ENCODE assay signal across 8 cellular contexts in the genomic region with DNA sequence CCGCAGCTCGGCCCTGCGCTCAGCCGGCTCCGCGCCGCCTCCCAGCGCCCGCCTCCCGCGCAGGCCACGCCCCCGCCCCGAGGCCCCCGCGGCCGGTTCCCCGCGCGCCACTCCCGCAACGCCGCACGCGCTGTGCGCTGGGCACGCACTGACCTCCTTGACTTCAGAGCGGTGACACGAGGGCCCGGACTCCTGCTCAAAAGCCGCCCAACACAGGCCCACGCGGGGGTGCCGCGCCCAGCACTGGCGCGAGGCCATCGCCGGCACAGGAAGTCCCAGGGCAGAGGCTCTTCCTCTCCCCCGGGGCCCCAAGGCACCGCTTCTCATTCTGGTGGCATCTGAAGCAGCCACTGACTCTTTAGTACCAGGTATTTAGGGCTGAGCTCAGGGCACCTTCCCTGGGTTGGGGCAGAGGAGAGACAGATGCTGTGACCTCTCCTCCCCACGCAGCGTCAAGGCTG. TPM values are rescaled to one million over a fixed set of nuclear protein-coding genes. Genes with fewer than 3 reads are reported as not detected.
DNase-seq lines count a peak whose midpoint lies in the region; ATAC-seq and TF ChIP-seq lines count a peak whose summit lies in the region.

No MANE protein-coding gene starts in this region.

- no peaks in the 10 kb centered on the region for H3K27me3 Mint-ChIP-seq in activated naive CD8-positive, alpha-beta T cell treated with anti-CD3 and anti-CD28 coated beads, Interleukin-2, amount 10 ng/mL, durations not matched to agents 7 days and 5 days

- peaks cover 46% of the 10 kb centered on the region for H3K4me1 Mint-ChIP-seq in activated naive CD8-positive, alpha-beta T cell treated with anti-CD3 and anti-CD28 coated beads, Interleukin-2, amount 10 ng/mL, durations not matched to agents 7 days and 5 days

- peak overlapping the region; percentile 81 for H3K4me3 Mint-ChIP-seq in activated naive CD8-positive, alpha-beta T cell treated with anti-CD3 and anti-CD28 coated beads, Interleukin-2, amount 10 ng/mL, durations not matched to agents 7 days and 5 days

- intact Hi-C loops in left cardiac atrium (cut with DNase I) = loop anchor here in 1 of 2 donors (5.0 kb wide), 1 partner anchor 34 kb away; no protein-coding TSS in a partner anchor
- intact Hi-C loops in psoas muscle (cut with DNase I) = loop anchor here in 1 of 2 donors (2.0 kb wide), 1 partner anchor 33 kb away; no protein-coding TSS in a partner anchor

- H3K27me3 ChIP-seq in psoas muscle (ENCODE audit: insufficient read depth in 3 of 3, low read length in 2 of 3) = no peaks in the 10 kb centered on the region

- H3K9me3 ChIP-seq in SK-N-MC (ENCODE audit: low read depth, low read length) (no peaks in the 10 kb centered on the region), psoas muscle (no peaks in the 10 kb centered on the region)

- peak; percentile 45 for ATAC-seq in GM19025 (IDR thresholded peaks at IDR 0.05; ENCODE audit: low read depth, unreplicated experiment)
- ATAC-seq in HG03439 (IDR thresholded peaks at IDR 0.05; ENCODE audit: unreplicated experiment) = peak; percentile 46
- ATAC-seq in activated naive CD8-positive, alpha-beta T cell treated with anti-CD3 and anti-CD28 coated beads, Interleukin-2, amount 10 ng/mL, durations not matched to agents 7 days and 5 days (ENCODE audit: low read depth) = peak; percentile 69
- ATAC-seq in left cardiac atrium = peak; percentile 40
- ATAC-seq in psoas muscle = peak; percentile 7 to 46 (median 30)

- H3K27ac ChIP-seq in SK-N-MC (peak overlapping the region; percentile 48), psoas muscle (peak overlapping the region; percentile 91)

- TF ChIP-seq CTCF in AG09309 (IDR thresholded peaks at IDR 0.05; ENCODE audit: control insufficient read depth, insufficient read depth, low read depth, low read length, missing control alignments) (no peak), psoas muscle (IDR thresholded peaks at IDR 0.05) (no peak)

- H3K36me3 ChIP-seq in SK-N-MC (ENCODE audit: insufficient read depth, low read length) = no peaks in the 10 kb centered on the region
- no peaks in the 10 kb centered on the region for H3K36me3 ChIP-seq in psoas muscle (ENCODE audit: insufficient read depth in 1 of 2, low read depth in 1 of 2)

- H3K36me3 Mint-ChIP-seq in activated naive CD8-positive, alpha-beta T cell treated with anti-CD3 and anti-CD28 coated beads, Interleukin-2, amount 10 ng/mL, durations not matched to agents 7 days and 5 days = peaks cover 15% of the 10 kb centered on the region

- DNase-seq in AG09309 (ENCODE audit: low read depth) (no peak), SK-N-MC (ENCODE audit: low read depth, low spot score) (no peak), left cardiac atrium (peak; percentile 74), psoas muscle (peak; percentile 77 to 91), DMS114 treated with DMSO at 0.1 percent for 48 hours (lab: John Stamatoyannopoulos, UW; ENCODE audit: unreplicated experiment) (no peak)
- peak; percentile 85 for DNase-seq in activated naive CD8-positive, alpha-beta T cell treated with anti-CD3 and anti-CD28 coated beads, Interleukin-2, amount 10 ng/mL, durations not matched to agents 7 days and 5 days

- H3K9me3 Mint-ChIP-seq in activated naive CD8-positive, alpha-beta T cell treated with anti-CD3 and anti-CD28 coated beads, Interleukin-2, amount 10 ng/mL, durations not matched to agents 7 days and 5 days = no peaks in the 10 kb centered on the region

- peaks cover 74% of the 10 kb centered on the region for H3K4me1 ChIP-seq in psoas muscle

- peak overlapping the region; percentile 71 for H3K9ac ChIP-seq in SK-N-MC (ENCODE audit: insufficient read length)

- H3K4me3 ChIP-seq in AG09309 (ENCODE audit: control insufficient read depth, low read depth, low read length) (peak overlapping the region; percentile 75), SK-N-MC (peak overlapping the region; percentile 82), psoas muscle (peak overlapping the region; percentile 82)

- peak overlapping the region; percentile 83 for H3K27ac Mint-ChIP-seq in activated naive CD8-positive, alpha-beta T cell treated with anti-CD3 and anti-CD28 coated beads, Interleukin-2, amount 10 ng/mL, durations not matched to agents 7 days and 5 days

- WGBS in psoas muscle, 3 donors = 0 to 1% (median 0%) methylated on average over 27 to 43 of the region's 43 CpGs

- POLR2A ChIA-PET in activated naive CD8-positive, alpha-beta T cell treated with anti-CD3 and anti-CD28 coated beads, Interleukin-2, amount 10 ng/mL, durations not matched to agents 7 days and 5 days (lab: Charles Lee) = interaction anchor here (0.5 to 10.0 kb wide), 8 partner anchors 11 to 143 kb away, joined by 3 to 172 read pairs (median 3); partner anchors contain the start of gene TNK2

RNA-seq across cellular contexts. Expression of gene TNK2, which starts 12.4 kb away (rescaled TPM):
- 100 to 1,000 TPM; 136 to 166 TPM for total RNA-seq in activated naive CD8-positive, alpha-beta T cell treated with anti-CD3 and anti-CD28 coated beads, Interleukin-2, amount 10 ng/mL, durations not matched to agents 7 days and 5 days
- total RNA-seq in left cardiac atrium (10 to 100 TPM; 47.6 to 50.4 TPM), psoas muscle (100 to 1,000 TPM in 1 of 4 donors, 10 to 100 TPM in 3; 41.7 to 322 (median 77.6) TPM)
- 10 to 100 TPM; 37.1 to 67.1 (median 52.2) TPM for polyA plus RNA-seq in psoas muscle

Comparison
In these comparisons a context has a peak if more than half of its experiments do, and no peak if none do; other contexts are left out.
1. DNase-seq: peak in activated naive CD8-positive, alpha-beta T cell treated with anti-CD3 and anti-CD28 coated beads, Interleukin-2, amount 10 ng/mL, durations not matched to agents 7 days and 5 days (single experiment), left cardiac atrium (single experiment) and psoas muscle (2 of 2); none in AG09309 (single experiment), SK-N-MC (single experiment) and DMS114 treated with DMSO at 0.1 percent for 48 hours (single experiment).
2. Peak in every context shown above with its lines, with median percentiles within 50 percentile points of each other: H3K4me3 ChIP-seq and ATAC-seq.